1 cellular context compared by ENCODE assay signal in the genomic region with DNA sequence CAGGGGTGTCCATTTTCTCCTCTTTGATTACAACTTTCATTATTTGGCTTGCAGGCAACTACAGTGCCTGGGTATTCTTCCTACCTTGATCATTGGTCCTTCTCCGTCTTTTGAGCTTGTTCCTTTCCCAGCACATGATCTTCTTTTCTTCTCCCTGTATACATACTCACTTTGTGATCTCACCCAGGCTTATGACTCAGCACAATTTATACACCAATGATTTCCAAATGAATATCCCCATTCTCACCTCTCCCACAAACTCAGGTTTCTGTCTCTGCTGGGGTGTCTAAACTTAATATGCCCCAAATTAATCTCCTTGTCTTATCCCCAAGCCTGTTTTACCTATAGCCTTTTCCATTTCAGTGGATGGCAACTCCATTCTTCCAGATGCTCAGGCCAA.
TF ChIP-seq lines count a peak whose summit lies in the region.

No MANE protein-coding gene starts in this region.

TF ChIP-seq in HepG2, 621 proteins besides CTCF, POLR2A, EP300 and RAD21:
- TF ChIP-seq ZNF737 (CRISPR knock-in tag; IDR thresholded peaks at IDR 0.05; ENCODE audit: borderline replicate concordance), result no peak
- TF ChIP-seq AGO2 (optimal IDR thresholded peaks at IDR 0.05; ENCODE audit: low read depth, low read length), result no peak
- TF ChIP-seq PHF20 (CRISPR knock-in tag; IDR thresholded peaks at IDR 0.05), result no peak
- no peak for TF ChIP-seq DMAP1 (CRISPR knock-in tag; IDR thresholded peaks at IDR 0.05)
- TF ChIP-seq ZFP41 (CRISPR knock-in tag; IDR thresholded peaks at IDR 0.05; ENCODE audit: borderline replicate concordance), result no peak
- TF ChIP-seq IRX3 (CRISPR knock-in tag; IDR thresholded peaks at IDR 0.05; ENCODE audit: borderline replicate concordance, low read depth), result no peak
- TF ChIP-seq SMARCC2 (IDR thresholded peaks at IDR 0.05), result no peak
- TF ChIP-seq GTF2F1 (IDR thresholded peaks at IDR 0.05; ENCODE audit: low read length), result no peak
- no peak for TF ChIP-seq ZNF101 (CRISPR knock-in tag; IDR thresholded peaks at IDR 0.05; ENCODE audit: borderline replicate concordance, low read depth)
- TF ChIP-seq MEF2D (CRISPR knock-in tag; IDR thresholded peaks at IDR 0.05), result no peak
- TF ChIP-seq, protein P1, sequence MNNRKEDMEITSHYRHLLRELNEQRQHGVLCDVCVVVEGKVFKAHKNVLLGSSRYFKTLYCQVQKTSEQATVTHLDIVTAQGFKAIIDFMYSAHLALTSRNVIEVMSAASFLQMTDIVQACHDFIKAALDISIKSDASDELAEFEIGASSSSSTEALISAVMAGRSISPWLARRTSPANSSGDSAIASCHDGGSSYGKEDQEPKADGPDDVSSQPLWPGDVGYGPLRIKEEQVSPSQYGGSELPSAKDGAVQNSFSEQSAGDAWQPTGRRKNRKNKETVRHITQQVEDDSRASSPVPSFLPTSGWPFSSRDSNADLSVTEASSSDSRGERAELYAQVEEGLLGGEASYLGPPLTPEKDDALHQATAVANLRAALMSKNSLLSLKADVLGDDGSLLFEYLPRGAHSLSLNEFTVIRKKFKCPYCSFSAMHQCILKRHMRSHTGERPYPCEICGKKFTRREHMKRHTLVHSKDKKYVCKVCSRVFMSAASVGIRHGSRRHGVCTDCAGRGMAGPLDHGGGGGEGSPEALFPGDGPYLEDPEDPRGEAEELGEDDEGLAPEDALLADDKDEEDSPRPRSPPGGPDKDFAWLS (CRISPR knock-in tag; IDR thresholded peaks at IDR 0.05; ENCODE audit: borderline replicate concordance), result no peak
- TF ChIP-seq SIX4 (CRISPR knock-in tag; IDR thresholded peaks at IDR 0.05), result no peak
- no peak for TF ChIP-seq ISX (CRISPR knock-in tag; conservative IDR thresholded peaks at IDR 0.05)
- TF ChIP-seq, protein P2, sequence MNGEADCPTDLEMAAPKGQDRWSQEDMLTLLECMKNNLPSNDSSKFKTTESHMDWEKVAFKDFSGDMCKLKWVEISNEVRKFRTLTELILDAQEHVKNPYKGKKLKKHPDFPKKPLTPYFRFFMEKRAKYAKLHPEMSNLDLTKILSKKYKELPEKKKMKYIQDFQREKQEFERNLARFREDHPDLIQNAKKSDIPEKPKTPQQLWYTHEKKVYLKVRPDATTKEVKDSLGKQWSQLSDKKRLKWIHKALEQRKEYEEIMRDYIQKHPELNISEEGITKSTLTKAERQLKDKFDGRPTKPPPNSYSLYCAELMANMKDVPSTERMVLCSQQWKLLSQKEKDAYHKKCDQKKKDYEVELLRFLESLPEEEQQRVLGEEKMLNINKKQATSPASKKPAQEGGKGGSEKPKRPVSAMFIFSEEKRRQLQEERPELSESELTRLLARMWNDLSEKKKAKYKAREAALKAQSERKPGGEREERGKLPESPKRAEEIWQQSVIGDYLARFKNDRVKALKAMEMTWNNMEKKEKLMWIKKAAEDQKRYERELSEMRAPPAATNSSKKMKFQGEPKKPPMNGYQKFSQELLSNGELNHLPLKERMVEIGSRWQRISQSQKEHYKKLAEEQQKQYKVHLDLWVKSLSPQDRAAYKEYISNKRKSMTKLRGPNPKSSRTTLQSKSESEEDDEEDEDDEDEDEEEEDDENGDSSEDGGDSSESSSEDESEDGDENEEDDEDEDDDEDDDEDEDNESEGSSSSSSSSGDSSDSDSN (CRISPR knock-in tag; IDR thresholded peaks at IDR 0.05), result no peak
- no peak for TF ChIP-seq FOXJ3 (CRISPR knock-in tag; IDR thresholded peaks at IDR 0.05; ENCODE audit: borderline replicate concordance)
- peak; percentile 6 to 43; a peak in 1 of 4 replicates for TF ChIP-seq MAFK (conservative IDR thresholded peaks at IDR 0.05 in 1 of 2, IDR thresholded peaks at IDR 0.05 in 1 of 2; ENCODE audit: low read length in 2 of 2)
- TF ChIP-seq, protein P3, sequence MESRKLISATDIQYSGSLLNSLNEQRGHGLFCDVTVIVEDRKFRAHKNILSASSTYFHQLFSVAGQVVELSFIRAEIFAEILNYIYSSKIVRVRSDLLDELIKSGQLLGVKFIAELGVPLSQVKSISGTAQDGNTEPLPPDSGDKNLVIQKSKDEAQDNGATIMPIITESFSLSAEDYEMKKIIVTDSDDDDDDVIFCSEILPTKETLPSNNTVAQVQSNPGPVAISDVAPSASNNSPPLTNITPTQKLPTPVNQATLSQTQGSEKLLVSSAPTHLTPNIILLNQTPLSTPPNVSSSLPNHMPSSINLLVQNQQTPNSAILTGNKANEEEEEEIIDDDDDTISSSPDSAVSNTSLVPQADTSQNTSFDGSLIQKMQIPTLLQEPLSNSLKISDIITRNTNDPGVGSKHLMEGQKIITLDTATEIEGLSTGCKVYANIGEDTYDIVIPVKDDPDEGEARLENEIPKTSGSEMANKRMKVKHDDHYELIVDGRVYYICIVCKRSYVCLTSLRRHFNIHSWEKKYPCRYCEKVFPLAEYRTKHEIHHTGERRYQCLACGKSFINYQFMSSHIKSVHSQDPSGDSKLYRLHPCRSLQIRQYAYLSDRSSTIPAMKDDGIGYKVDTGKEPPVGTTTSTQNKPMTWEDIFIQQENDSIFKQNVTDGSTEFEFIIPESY (CRISPR knock-in tag; IDR thresholded peaks at IDR 0.05), result no peak
- TF ChIP-seq, protein P4, sequence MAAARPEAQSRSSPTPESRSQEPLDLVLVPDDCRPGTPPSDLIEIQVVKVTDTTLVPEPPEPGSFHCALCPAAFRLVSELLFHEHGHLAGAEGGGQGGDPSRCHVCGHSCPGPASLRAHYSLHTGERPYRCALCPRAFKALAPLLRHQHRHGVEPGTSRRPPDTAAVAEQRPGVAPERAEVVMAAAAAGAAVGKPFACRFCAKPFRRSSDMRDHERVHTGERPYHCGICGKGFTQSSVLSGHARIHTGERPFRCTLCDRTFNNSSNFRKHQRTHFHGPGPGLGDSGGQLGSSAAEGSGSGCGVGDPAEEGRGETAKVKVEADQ (CRISPR knock-in tag; IDR thresholded peaks at IDR 0.05; ENCODE audit: borderline replicate concordance), result no peak
- peak; percentile 75 for TF ChIP-seq NFE2L2 (IDR thresholded peaks at IDR 0.05; ENCODE audit: low read length)
- no peak for TF ChIP-seq ZNF749 (CRISPR knock-in tag; IDR thresholded peaks at IDR 0.05; ENCODE audit: borderline replicate concordance)
- TF ChIP-seq ZNF263 (CRISPR knock-in tag; IDR thresholded peaks at IDR 0.05), result no peak
- no peak for TF ChIP-seq U2AF2 (IDR thresholded peaks at IDR 0.05; ENCODE audit: low read depth, low read length)
- TF ChIP-seq, protein P5, sequence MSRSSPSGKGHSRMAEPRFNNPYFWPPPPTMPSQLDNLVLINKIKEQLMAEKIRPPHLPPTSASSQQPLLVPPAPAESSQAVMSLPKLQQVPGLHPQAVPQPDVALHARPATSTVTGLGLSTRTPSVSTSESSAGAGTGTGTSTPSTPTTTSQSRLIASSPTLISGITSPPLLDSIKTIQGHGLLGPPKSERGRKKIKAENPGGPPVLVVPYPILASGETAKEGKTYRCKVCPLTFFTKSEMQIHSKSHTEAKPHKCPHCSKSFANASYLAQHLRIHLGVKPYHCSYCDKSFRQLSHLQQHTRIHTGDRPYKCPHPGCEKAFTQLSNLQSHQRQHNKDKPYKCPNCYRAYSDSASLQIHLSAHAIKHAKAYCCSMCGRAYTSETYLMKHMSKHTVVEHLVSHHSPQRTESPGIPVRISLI (CRISPR knock-in tag; IDR thresholded peaks at IDR 0.05; ENCODE audit: borderline replicate concordance), result no peak
- TF ChIP-seq ZNF207 (IDR thresholded peaks at IDR 0.05; ENCODE audit: borderline replicate concordance), result no peak
- TF ChIP-seq MAFF (IDR thresholded peaks at IDR 0.05; ENCODE audit: low read depth, low read length), result peak; percentile 17; the same call in 1 of the 2 replicates
- TF ChIP-seq, protein P6, sequence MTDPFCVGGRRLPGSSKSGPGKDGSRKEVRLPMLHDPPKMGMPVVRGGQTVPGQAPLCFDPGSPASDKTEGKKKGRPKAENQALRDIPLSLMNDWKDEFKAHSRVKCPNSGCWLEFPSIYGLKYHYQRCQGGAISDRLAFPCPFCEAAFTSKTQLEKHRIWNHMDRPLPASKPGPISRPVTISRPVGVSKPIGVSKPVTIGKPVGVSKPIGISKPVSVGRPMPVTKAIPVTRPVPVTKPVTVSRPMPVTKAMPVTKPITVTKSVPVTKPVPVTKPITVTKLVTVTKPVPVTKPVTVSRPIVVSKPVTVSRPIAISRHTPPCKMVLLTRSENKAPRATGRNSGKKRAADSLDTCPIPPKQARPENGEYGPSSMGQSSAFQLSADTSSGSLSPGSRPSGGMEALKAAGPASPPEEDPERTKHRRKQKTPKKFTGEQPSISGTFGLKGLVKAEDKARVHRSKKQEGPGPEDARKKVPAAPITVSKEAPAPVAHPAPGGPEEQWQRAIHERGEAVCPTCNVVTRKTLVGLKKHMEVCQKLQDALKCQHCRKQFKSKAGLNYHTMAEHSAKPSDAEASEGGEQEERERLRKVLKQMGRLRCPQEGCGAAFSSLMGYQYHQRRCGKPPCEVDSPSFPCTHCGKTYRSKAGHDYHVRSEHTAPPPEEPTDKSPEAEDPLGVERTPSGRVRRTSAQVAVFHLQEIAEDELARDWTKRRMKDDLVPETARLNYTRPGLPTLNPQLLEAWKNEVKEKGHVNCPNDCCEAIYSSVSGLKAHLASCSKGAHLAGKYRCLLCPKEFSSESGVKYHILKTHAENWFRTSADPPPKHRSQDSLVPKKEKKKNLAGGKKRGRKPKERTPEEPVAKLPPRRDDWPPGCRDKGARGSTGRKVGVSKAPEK (CRISPR knock-in tag; IDR thresholded peaks at IDR 0.05; ENCODE audit: borderline replicate concordance), result no peak
